In genomic region chr22:45444168-45444567, GRCh38 we compare ENCODE assay signal across 22 cellular contexts. TPM values are rescaled to one million over a fixed set of nuclear protein-coding genes. Genes with fewer than 3 reads are reported as not detected.
A peak's percentile ranks its signal among the peaks of the same experiment; 100 is the strongest.
DNase-seq lines count a peak whose midpoint lies in the region; ATAC-seq and TF ChIP-seq lines count a peak whose summit lies in the region.
"Had no signal": no experiment of that assay in that cellular context is flagged by ENCODE, and none has a peak within 500 bp of the region (broad histone marks: within the 10 kb centered on the region; RNA-seq: fewer than 3 reads in every experiment).

No MANE protein-coding gene starts in this region.

- peaks cover 33% of the 10 kb centered on the region for H3K4me1 Mint-ChIP-seq in mesothelial cell of epicardium
- peaks cover 8% of the 10 kb centered on the region for H3K4me1 Mint-ChIP-seq in activated T-helper 2 cell treated with anti-CD3 and anti-CD28 coated beads, Interferon-gamma antibody, Interleukin-2, Interleukin-4, amounts not matched to agents 10 μg/mL and 5 μg/mL and 100 μg/mL, durations not matched to agents 14 hours and 24 hours and 36 hours (ENCODE audit: low read depth)

- peak overlapping the region; percentile 25 for H3K27ac ChIP-seq in AG04450 (ENCODE audit: low read depth, low read length)
- H3K27ac ChIP-seq in spleen, result no peak overlapping the region
- H3K27ac ChIP-seq: KMS-11, Peyer's patch, SJSA1 had no signal

- ATAC-seq in GM21515 (IDR thresholded peaks at IDR 0.05; ENCODE audit: unreplicated experiment), result no peak
- no peak for ATAC-seq in HG03175 (IDR thresholded peaks at IDR 0.05; ENCODE audit: unreplicated experiment)
- ATAC-seq: GM23338 had no signal

- H3K4me1 ChIP-seq in spleen, result no peaks in the 10 kb centered on the region
- H3K4me1 ChIP-seq: Peyer's patch had no signal

- no peak overlapping the region for H3K4me3 ChIP-seq in AG04450 (ENCODE audit: low read depth, low read length)
- H3K4me3 ChIP-seq in fibroblast of the aortic adventitia (ENCODE audit: low read depth, low read length), result no peak overlapping the region
- H3K4me3 ChIP-seq in spleen, result no peak overlapping the region
- H3K4me3 ChIP-seq: GM23338, HAP-1, Peyer's patch, SJSA1 had no signal

- intact Hi-C loops in activated T-helper 2 cell treated with anti-CD3 and anti-CD28 coated beads, Interferon-gamma antibody, Interleukin-2, Interleukin-4, amounts not matched to agents 10 μg/mL and 5 μg/mL and 100 μg/mL, durations not matched to agents 14 hours and 24 hours and 36 hours (cut with micrococcal nuclease), result loop anchor here (10.0 kb wide), 1 partner anchor 111 kb away; no protein-coding TSS in a partner anchor
- intact Hi-C loops in spleen (cut with DNase I; ENCODE audit: low total_unique reads), result loop anchor here (10.0 kb wide), 1 partner anchor 111 kb away; no protein-coding TSS in a partner anchor

- no peak for TF ChIP-seq POLR2A in spleen (IDR thresholded peaks at IDR 0.05)

- 87 to 97% (median 92%) methylated on average over 3 of the region's 3 CpGs for WGBS in spleen, 5 donors

- no peaks in the 10 kb centered on the region for H3K36me3 ChIP-seq in spleen
- H3K36me3 ChIP-seq: BE2C, HAP-1, Peyer's patch, SJSA1 had no signal

- H3K27me3 Mint-ChIP-seq in mesothelial cell of epicardium (ENCODE audit: low read depth), result no peaks in the 10 kb centered on the region
- peaks cover 2% of the 10 kb centered on the region for H3K27me3 Mint-ChIP-seq in activated T-helper 2 cell treated with anti-CD3 and anti-CD28 coated beads, Interferon-gamma antibody, Interleukin-2, Interleukin-4, amounts not matched to agents 10 μg/mL and 5 μg/mL and 100 μg/mL, durations not matched to agents 14 hours and 24 hours and 36 hours (ENCODE audit: low read depth)

- H3K9me3 Mint-ChIP-seq in mesothelial cell of epicardium, result no peaks in the 10 kb centered on the region
- H3K9me3 Mint-ChIP-seq in activated T-helper 2 cell treated with anti-CD3 and anti-CD28 coated beads, Interferon-gamma antibody, Interleukin-2, Interleukin-4, amounts not matched to agents 10 μg/mL and 5 μg/mL and 100 μg/mL, durations not matched to agents 14 hours and 24 hours and 36 hours, result no peaks in the 10 kb centered on the region
- H3K9me3 Mint-ChIP-seq: GM23338 had no signal

- no peak overlapping the region for H3K4me3 Mint-ChIP-seq in mesothelial cell of epicardium
- no peak overlapping the region for H3K4me3 Mint-ChIP-seq in activated T-helper 2 cell treated with anti-CD3 and anti-CD28 coated beads, Interferon-gamma antibody, Interleukin-2, Interleukin-4, amounts not matched to agents 10 μg/mL and 5 μg/mL and 100 μg/mL, durations not matched to agents 14 hours and 24 hours and 36 hours (ENCODE audit: low read depth)
- H3K4me3 Mint-ChIP-seq: GM23338 had no signal

- no peaks in the 10 kb centered on the region for H3K27me3 ChIP-seq in AG04450 (ENCODE audit: control insufficient read depth, insufficient read depth, low read length)
- H3K27me3 ChIP-seq in spleen (replicated peaks in 1 of 7), result peaks cover 0 to 9% (median 0%) of the 10 kb centered on the region in 7 donors
- H3K27me3 ChIP-seq: BE2C, Peyer's patch, SJSA1 had no signal

- H3K9me3 ChIP-seq in AG04450 (ENCODE audit: control insufficient read depth, insufficient read depth, low read length), result no peaks in the 10 kb centered on the region; the same call in 1 of the 2 replicates
- H3K9me3 ChIP-seq in spleen, result no peaks in the 10 kb centered on the region
- H3K9me3 ChIP-seq: BE2C, HAP-1, Peyer's patch, SJSA1 had no signal

- CTCF ChIA-PET in AG04450 (lab: Charles Lee), result interaction anchor here (1.2 kb wide), 1 partner anchor 110 kb away, joined by 4 read pairs; no protein-coding TSS in a partner anchor

- POLR2A ChIA-PET in AG04450 (lab: Yijun Ruan, JAX), result interaction anchor here (0.7 kb wide), 1 partner anchor 32 kb away, joined by 4 read pairs; no protein-coding TSS in a partner anchor

- no peak for TF ChIP-seq CTCF in AG04450 (IDR thresholded peaks at IDR 0.05; ENCODE audit: low read depth, low read length)
- no peak for TF ChIP-seq CTCF in fibroblast of the aortic adventitia (IDR thresholded peaks at IDR 0.05; ENCODE audit: insufficient read depth, low read length)
- TF ChIP-seq CTCF in mesothelial cell of epicardium (IDR thresholded peaks at IDR 0.05; ENCODE audit: unreplicated experiment), result no peak
- TF ChIP-seq CTCF in spleen (IDR thresholded peaks at IDR 0.05 in 8 of 11, conservative IDR thresholded peaks at IDR 0.05 in 3 of 11), result no peak

- H3K27ac Mint-ChIP-seq in mesothelial cell of epicardium, result peak overlapping the region; percentile 60
- no peak overlapping the region for H3K27ac Mint-ChIP-seq in activated T-helper 2 cell treated with anti-CD3 and anti-CD28 coated beads, Interferon-gamma antibody, Interleukin-2, Interleukin-4, amounts not matched to agents 10 μg/mL and 5 μg/mL and 100 μg/mL, durations not matched to agents 14 hours and 24 hours and 36 hours
- H3K27ac Mint-ChIP-seq: GM23338 had no signal

- H3K36me3 Mint-ChIP-seq in mesothelial cell of epicardium, result no peaks in the 10 kb centered on the region
- no peaks in the 10 kb centered on the region for H3K36me3 Mint-ChIP-seq in activated T-helper 2 cell treated with anti-CD3 and anti-CD28 coated beads, Interferon-gamma antibody, Interleukin-2, Interleukin-4, amounts not matched to agents 10 μg/mL and 5 μg/mL and 100 μg/mL, durations not matched to agents 14 hours and 24 hours and 36 hours (ENCODE audit: low read depth)

- DNase-seq in AG04450 (ENCODE audit: low read depth, low spot score), result no peak
- peak; percentile 6 for DNase-seq in M059J (ENCODE audit: low read depth)
- DNase-seq in fibroblast of the aortic adventitia (ENCODE audit: low read depth), result peak; percentile 64
- no peak for DNase-seq in mesothelial cell of epicardium (ENCODE audit: low spot score in 2 of 2, unreplicated experiment in 2 of 2)
- no peak for DNase-seq in activated T-helper 2 cell treated with anti-CD3 and anti-CD28 coated beads, Interferon-gamma antibody, Interleukin-2, Interleukin-4, amounts not matched to agents 10 μg/mL and 5 μg/mL and 100 μg/mL, durations not matched to agents 14 hours and 24 hours and 36 hours (ENCODE audit: low spot score)
- DNase-seq in spleen, result no peak
- DNase-seq: BE2C, DMS79, MV-4-11, NCI-H1105 treated with DMSO at 0.1 percent for 48 hours, NCI-H2029 treated with DMSO at 0.1 percent for 48 hours, NCI-H345, NCI-H524, NCI-H774, Peyer's patch had no signal

RNA-seq across cellular contexts. Expression of gene RIBC2, which starts 30.7 kb away (rescaled TPM):
- polyA plus RNA-seq in AG04450 (2011; rRNA removed) (0.20 and 0.31 TPM in 2 replicates), spleen (under 1 TPM; 0.30 to 0.48 (median 0.36) TPM)
- polyA minus RNA-seq in AG04450 (2011; rRNA and poly(A)+ RNA removed), result not detected in 2 replicates
- 6.4 and 9.5 TPM in 2 replicates for total RNA-seq in M059J (2014; rRNA removed; shearing (Covaris generic))
- total RNA-seq in fibroblast of the aortic adventitia (ENCODE audit: low replicate concordance) (5.7 TPM in 1 of 2 replicates, not detected in the other), mesothelial cell of epicardium (2.0 to 2.5 TPM (median 2.1 TPM) in 3 replicates), spleen (under 1 TPM in 3 of 7 donors, not detected in 4; 0.27 to 0.83 (median 0.38) TPM)
- 9.9 and 11.0 TPM in 2 replicates for total RNA-seq in activated T-helper 2 cell treated with anti-CD3 and anti-CD28 coated beads, Interferon-gamma antibody, Interleukin-2, Interleukin-4, amounts not matched to agents 10 μg/mL and 5 μg/mL and 100 μg/mL, durations not matched to agents 14 hours and 24 hours and 36 hours
- total RNA-seq: SJSA1 had no signal

RNA-seq across cellular contexts. Expression of gene SMC1B, which starts 30.8 kb away (rescaled TPM):
- not detected in 2 replicates for polyA plus RNA-seq in AG04450 (2011; rRNA removed)
- polyA minus RNA-seq in AG04450 (2011; rRNA and poly(A)+ RNA removed), result not detected in 2 replicates
- 0.20 TPM in 1 of 2 replicates, not detected in the other for total RNA-seq in M059J (2014; rRNA removed; shearing (Covaris generic))
- total RNA-seq in fibroblast of the aortic adventitia (ENCODE audit: low replicate concordance), result 0.08 and 0.09 TPM in 2 replicates
- 0.07 TPM in 1 of 3 replicates, not detected in the others for total RNA-seq in mesothelial cell of epicardium
- 0.50 and 0.80 TPM in 2 replicates for total RNA-seq in activated T-helper 2 cell treated with anti-CD3 and anti-CD28 coated beads, Interferon-gamma antibody, Interleukin-2, Interleukin-4, amounts not matched to agents 10 μg/mL and 5 μg/mL and 100 μg/mL, durations not matched to agents 14 hours and 24 hours and 36 hours
- total RNA-seq in spleen, result under 1 TPM in 1 of 7 donors, not detected in 6; 0.10 TPM
- polyA plus RNA-seq in spleen, result under 1 TPM in 2 of 3 donors, not detected in 1; 0.06 to 0.12 TPM
- total RNA-seq: GM23338, HT1080, Peyer's patch, SJSA1 had no signal

RNA-seq across cellular contexts. Expression of gene FBLN1, which starts 58.5 kb away (rescaled TPM):
- polyA plus RNA-seq in AG04450 (2011; rRNA removed), result 241 and 314 TPM in 2 replicates
- 112 and 137 TPM in 2 replicates for polyA minus RNA-seq in AG04450 (2011; rRNA and poly(A)+ RNA removed)
- 23.9 and 34.9 TPM in 2 replicates for total RNA-seq in M059J (2014; rRNA removed; shearing (Covaris generic))
- total RNA-seq in fibroblast of the aortic adventitia (ENCODE audit: low replicate concordance), result 335 and 561 TPM in 2 replicates
- 283 to 297 TPM (median 296 TPM) in 3 replicates for total RNA-seq in mesothelial cell of epicardium
- total RNA-seq in activated T-helper 2 cell treated with anti-CD3 and anti-CD28 coated beads, Interferon-gamma antibody, Interleukin-2, Interleukin-4, amounts not matched to agents 10 μg/mL and 5 μg/mL and 100 μg/mL, durations not matched to agents 14 hours and 24 hours and 36 hours, result not detected in 2 replicates
- total RNA-seq in spleen, result 10 to 100 TPM in 5 of 7 donors, 1 to 10 TPM in 2; 5.2 to 20.3 (median 13.5) TPM
- 10 to 100 TPM in 1 of 3 donors, 1 to 10 TPM in 2; 1.9 to 10.4 (median 6.1) TPM for polyA plus RNA-seq in spleen

Comparison
In these comparisons a context has a peak if more than half of its experiments do, and no peak if none do; other contexts are left out.
1. DNase-seq: peak in M059J (single experiment) and fibroblast of the aortic adventitia (single experiment); none in AG04450 (single experiment), mesothelial cell of epicardium (0 of 2), activated T-helper 2 cell treated with anti-CD3 and anti-CD28 coated beads, Interferon-gamma antibody, Interleukin-2, Interleukin-4, amounts not matched to agents 10 μg/mL and 5 μg/mL and 100 μg/mL, durations not matched to agents 14 hours and 24 hours and 36 hours (single experiment) and spleen (single experiment).